In the genomic region with DNA sequence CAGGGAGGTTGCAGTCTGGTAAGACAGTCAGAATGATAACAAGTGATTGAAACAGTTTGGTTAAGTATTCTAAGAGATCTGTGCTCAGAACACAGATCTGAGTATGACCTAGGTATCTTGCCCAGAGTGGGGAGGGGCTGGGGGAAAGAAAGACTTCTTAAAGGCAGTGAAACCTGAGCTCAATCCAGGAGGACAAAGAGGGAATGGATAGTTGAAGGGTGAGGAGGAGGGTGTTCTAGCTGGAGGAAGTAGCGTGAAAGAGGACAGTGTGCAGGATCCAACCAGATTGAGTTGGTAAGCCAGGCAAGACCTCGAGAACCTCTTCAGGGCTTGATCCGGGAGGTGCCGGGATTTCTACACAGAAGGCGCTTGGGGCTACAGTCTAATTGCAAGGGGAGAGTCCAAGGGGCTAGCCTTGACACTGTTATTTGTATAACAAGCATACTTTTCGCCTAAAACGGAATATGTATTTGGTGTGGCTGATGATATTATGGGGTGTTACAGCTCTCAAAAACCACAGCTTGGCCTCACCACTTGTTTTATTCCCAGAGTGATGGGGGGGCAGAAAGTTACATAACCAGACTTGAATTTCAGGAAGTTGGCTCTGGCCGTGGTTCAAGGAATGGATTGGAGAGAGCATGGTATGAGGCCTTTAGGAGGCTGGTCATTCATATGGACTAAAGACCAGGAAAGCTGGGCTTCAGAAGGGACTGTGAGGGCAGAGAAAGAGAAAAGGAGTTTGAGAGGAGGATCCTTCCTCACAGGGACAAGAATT, we compare ENCODE assay signal across 9 cellular contexts. TPM values are rescaled to one million over a fixed set of nuclear protein-coding genes. Genes with fewer than 3 reads are reported as not detected.
DNase-seq lines count a peak whose midpoint lies in the region; ATAC-seq and TF ChIP-seq lines count a peak whose summit lies in the region.
"Had no signal": no experiment of that assay in that cellular context is flagged by ENCODE, and none has a peak within 500 bp of the region (broad histone marks: within the 10 kb centered on the region; RNA-seq: fewer than 3 reads in every experiment).

No MANE protein-coding gene starts in this region.

- peaks cover 16% of the 10 kb centered on the region for H3K4me1 Mint-ChIP-seq in glutamatergic neuron (ENCODE audit: low read depth, unreplicated experiment)

- no peak overlapping the region for H3K4me3 Mint-ChIP-seq in glutamatergic neuron (ENCODE audit: unreplicated experiment)

- H3K9me3 Mint-ChIP-seq in glutamatergic neuron (ENCODE audit: unreplicated experiment) = peaks cover 4% of the 10 kb centered on the region

- DNase-seq in LNCaP clone FGC (ENCODE audit: low read depth) (peak; percentile 36), myocyte (ENCODE audit: low read depth) (peak; percentile 79), glutamatergic neuron (no peak)
- no peak for DNase-seq in stimulated activated CD4-positive, alpha-beta T cell treated with anti-CD3 and anti-CD28 coated beads, Interleukin-1b, Interleukin-23, amount 100 ng/mL, for 48 hours
- DNase-seq: IMR-90 had no signal

- ATAC-seq in HG03520 (IDR thresholded peaks at IDR 0.05; ENCODE audit: unreplicated experiment) (no peak), GM21515 (IDR thresholded peaks at IDR 0.05; ENCODE audit: unreplicated experiment) (no peak)

- peak overlapping the region; percentile 39 for H3K27ac ChIP-seq in C4-2B
- peak overlapping the region; percentile 16 for H3K27ac ChIP-seq in cingulate gyrus (ENCODE audit: low read depth, low read length)

- peaks cover 9% of the 10 kb centered on the region for H3K27me3 Mint-ChIP-seq in glutamatergic neuron (ENCODE audit: unreplicated experiment)

- no peak overlapping the region for H3K27ac Mint-ChIP-seq in glutamatergic neuron (ENCODE audit: unreplicated experiment)

- H3K36me3 Mint-ChIP-seq in glutamatergic neuron (ENCODE audit: unreplicated experiment) = no peaks in the 10 kb centered on the region

- no peak for TF ChIP-seq CTCF in C4-2B (conservative IDR thresholded peaks at IDR 0.05)
- TF ChIP-seq CTCF in LNCaP clone FGC (IDR thresholded peaks at IDR 0.05; ENCODE audit: control insufficient read depth, extremely low read depth, insufficient read depth) = no peak
- no peak for TF ChIP-seq CTCF in glutamatergic neuron (IDR thresholded peaks at IDR 0.05; ENCODE audit: partially characterized antibody, unreplicated experiment)

- no peak overlapping the region for H3K4me3 ChIP-seq in LNCaP clone FGC (ENCODE audit: low read depth, low read length)

RNA-seq across cellular contexts. Expression of a gene that starts 19.1 kb away (rescaled TPM):
- total RNA-seq in myocyte (121 and 176 TPM in 2 replicates), glutamatergic neuron (ENCODE audit: unreplicated experiment) (not detected)
- 30.1 TPM for polyA plus RNA-seq in myocyte (2012)
- total RNA-seq: IMR-90 had no signal

Comparison
In these comparisons a context has a peak if more than half of its experiments do, and no peak if none do; other contexts are left out.
1. DNase-seq: peak in LNCaP clone FGC (single experiment) and myocyte (single experiment); none in glutamatergic neuron (single experiment) and stimulated activated CD4-positive, alpha-beta T cell treated with anti-CD3 and anti-CD28 coated beads, Interleukin-1b, Interleukin-23, amount 100 ng/mL, for 48 hours (single experiment).
2. RNA of a gene that starts 19.1 kb away (total RNA-seq): 121 to 176 TPM in myocyte; not detected in glutamatergic neuron (single experiment); every median in the first group is over 100 times any median in the second.